28 cellular contexts compared by ENCODE assay signal in the genomic region with DNA sequence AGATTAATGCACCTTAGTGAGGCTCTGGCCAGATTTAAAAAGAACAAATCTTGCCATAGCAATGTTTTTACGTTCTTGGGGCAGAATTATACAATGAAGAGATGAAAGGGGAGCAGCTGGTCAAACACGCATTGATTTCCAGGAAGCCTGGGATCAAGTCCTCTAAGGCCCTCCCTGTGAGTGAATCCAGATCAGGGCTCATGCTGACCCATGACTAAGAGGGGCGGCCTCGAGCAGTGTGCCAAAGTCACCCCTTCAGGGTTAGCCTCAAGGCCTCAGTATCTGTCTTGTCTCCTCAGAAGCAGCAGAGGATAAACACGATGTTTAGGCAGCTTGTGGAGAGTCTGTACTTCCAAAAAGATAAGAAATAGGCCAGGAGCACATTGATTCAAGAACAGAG. TPM values are rescaled to one million over a fixed set of nuclear protein-coding genes. Genes with fewer than 3 reads are reported as not detected.
"Had no signal": no experiment of that assay in that cellular context is flagged by ENCODE, and none has a peak within 500 bp of the region (broad histone marks: within the 10 kb centered on the region; RNA-seq: fewer than 3 reads in every experiment).

No MANE protein-coding gene starts in this region.

- H3K4me2 ChIP-seq: smooth muscle cell had no signal

- H3K4me1 ChIP-seq: colonic mucosa, esophagus squamous epithelium, heart left ventricle, sigmoid colon, suprapubic skin, transverse colon, uterus had no signal

- ATAC-seq: activated CD8-positive, alpha-beta T cell treated with anti-CD3 and anti-CD28 coated beads, Interleukin-2, amount 10 ng/mL, durations not matched to agents 7 days and 5 days; activated naive CD8-positive, alpha-beta T cell treated with anti-CD3 and anti-CD28 coated beads, Interleukin-2, amount 50 U/mL, for 24 hours; natural killer cell; stimulated activated memory B cell treated with anti-CD40 and anti-IgM and Interleukin-4, amounts not matched to agents 10 μg/mL and 1 μg/mL and 100 μg/mL, for 72 hours had no signal

- FAIRE-seq: keratinocyte had no signal

- H3K36me3 ChIP-seq: brain microvascular endothelial cell, colonic mucosa, esophagus squamous epithelium, heart left ventricle, sigmoid colon, stomach, suprapubic skin, transverse colon, uterus had no signal

- H3K9me3 ChIP-seq: colonic mucosa, esophagus squamous epithelium, sigmoid colon, stomach, suprapubic skin, transverse colon, uterus had no signal

- H3K27ac ChIP-seq: brain microvascular endothelial cell, colonic mucosa, dorsolateral prefrontal cortex, esophagus squamous epithelium, heart left ventricle, sigmoid colon, stomach, suprapubic skin, transverse colon had no signal

- H3K27me3 ChIP-seq: brain microvascular endothelial cell, colonic mucosa, dorsolateral prefrontal cortex, esophagus squamous epithelium, heart left ventricle, sigmoid colon, stomach, suprapubic skin, transverse colon, uterus had no signal

- H3K4me3 ChIP-seq: colonic mucosa, dorsolateral prefrontal cortex, esophagus squamous epithelium, heart left ventricle, lung, sigmoid colon, smooth muscle cell, stomach, suprapubic skin, transverse colon, uterus had no signal

- DNase-seq: activated CD4-positive, alpha-beta T cell treated with anti-CD3 and anti-CD28 coated beads for 1 hour; activated CD4-positive, alpha-beta T cell treated with anti-CD3 and anti-CD28 coated beads, Interleukin-2, amount 50 U/mL, for 1 hour; activated CD8-positive, alpha-beta T cell treated with anti-CD3 and anti-CD28 coated beads, Interleukin-2, amount 10 ng/mL, durations not matched to agents 7 days and 5 days; activated gamma-delta T cell; activated naive CD4-positive, alpha-beta T cell treated with anti-CD3 and anti-CD28 coated beads, Interleukin-2, amount 50 U/mL, for 16 hours; activated naive CD8-positive, alpha-beta T cell treated with anti-CD3 and anti-CD28 coated beads, Interleukin-2, amount 50 U/mL, for 24 hours; anterior cingulate cortex; brain microvascular endothelial cell; central memory CD4-positive, alpha-beta T cell; colonic mucosa; dorsolateral prefrontal cortex; endodermal cell; esophagus squamous epithelium; heart left ventricle; natural killer cell; sigmoid colon; stimulated activated CD4-positive, alpha-beta T cell treated with anti-CD3 and anti-CD28 coated beads, Interleukin-15, amount 100 ng/mL, for 24 hours; stomach; T-helper 9 cell; transverse colon; uterus had no signal

RNA-seq across cellular contexts. Expression of a gene that starts 9.3 kb away (rescaled TPM):
- total RNA-seq: activated CD8-positive, alpha-beta T cell treated with anti-CD3 and anti-CD28 coated beads, Interleukin-2, amount 10 ng/mL, durations not matched to agents 7 days and 5 days; activated T-helper 1 cell treated with anti-CD3 and anti-CD28 coated beads, Interleukin-12 subunit alpha, Interleukin-12 subunit beta, Interleukin-2, Interleukin-4 antibody, amounts not matched to agents 30 ng/mL and 10 ng/mL and 1 ng/mL, durations not matched to agents 14 hours and 24 hours and 36 hours; natural killer cell; T-helper 1 cell treated with Interleukin-12 subunit alpha and Interleukin-12 subunit beta and Interleukin-4 antibody, amounts not matched to agents 30 ng/mL and 1 ng/mL, for 36 hours had no signal
